9 cellular contexts compared by ENCODE assay signal in genomic region chr2:28809927-28810326, GRCh38. TPM values are rescaled to one million over a fixed set of nuclear protein-coding genes. Genes with fewer than 3 reads are reported as not detected.
DNase-seq lines count a peak whose midpoint lies in the region; ATAC-seq, FAIRE-seq and TF ChIP-seq lines count a peak whose summit lies in the region.
"Had no signal": no experiment of that assay in that cellular context is flagged by ENCODE, and none has a peak within 500 bp of the region (broad histone marks: within the 10 kb centered on the region; RNA-seq: fewer than 3 reads in every experiment).

No MANE protein-coding gene starts in this region.

- no peaks in the 10 kb centered on the region for H3F3A ChIP-seq in OCI-LY1 (ENCODE audit: insufficient read depth, low read length)

- WGBS in psoas muscle, 3 donors, result 69 to 76% (median 74%) methylated on average over 10 of the region's 10 CpGs

- no peaks in the 10 kb centered on the region for H3K9me2 ChIP-seq in OCI-LY1 (ENCODE audit: low read depth, low read length)

- CTCF ChIA-PET in Caco-2 (lab: Charles Lee), result interaction anchor here (1.2 kb wide), 1 partner anchor 216 kb away, joined by 3 read pairs; no protein-coding TSS in a partner anchor

- H3K79me2 ChIP-seq in OCI-LY1 (ENCODE audit: insufficient read depth, low read length), result no peaks in the 10 kb centered on the region

- no peaks in the 10 kb centered on the region for H3K9me3 ChIP-seq in Caco-2
- no peaks in the 10 kb centered on the region for H3K9me3 ChIP-seq in OCI-LY1 (ENCODE audit: low read length)
- no peaks in the 10 kb centered on the region for H3K9me3 ChIP-seq in psoas muscle

- intact Hi-C loops in Caco-2 (cut with micrococcal nuclease; ENCODE audit: unreplicated experiment), result no loop called here
- intact Hi-C loops in psoas muscle (cut with DNase I), result no loop called here

- H3K27ac Mint-ChIP-seq in Caco-2 (ENCODE audit: unreplicated experiment), result peak overlapping the region; percentile 5

- H4K20me1 ChIP-seq in OCI-LY1 (ENCODE audit: insufficient read depth, low read length), result no peaks in the 10 kb centered on the region

- H3K27me3 ChIP-seq in Caco-2 (replicated peaks; ENCODE audit: control insufficient read depth, insufficient read depth, low read length), result no peaks in the 10 kb centered on the region
- H3K27me3 ChIP-seq in OCI-LY1 (ENCODE audit: insufficient read depth, low read length), result no peaks in the 10 kb centered on the region
- H3K27me3 ChIP-seq in psoas muscle (ENCODE audit: insufficient read depth in 3 of 3, low read length in 2 of 3), result no peaks in the 10 kb centered on the region

- H3K4me2 ChIP-seq in OCI-LY1 (ENCODE audit: low read length), result peak overlapping the region; percentile 53; the same call in 1 of the 2 replicates

- TF ChIP-seq CTCF in Caco-2 (IDR thresholded peaks at IDR 0.05; ENCODE audit: insufficient read depth in 1 of 2, low read depth in 1 of 2, low read length in 1 of 2, severe bottlenecking in 1 of 2, unreplicated experiment in 1 of 2), result no peak
- no peak for TF ChIP-seq CTCF in OCI-LY1 (IDR thresholded peaks at IDR 0.05; ENCODE audit: low read length)
- TF ChIP-seq CTCF in psoas muscle (IDR thresholded peaks at IDR 0.05), result no peak

- H3K4me1 ChIP-seq in Caco-2, result no peaks in the 10 kb centered on the region
- H3K4me1 ChIP-seq in OCI-LY1 (ENCODE audit: insufficient read depth, low read length, severe bottlenecking), result peaks cover 8% of the 10 kb centered on the region
- peaks cover 7% of the 10 kb centered on the region for H3K4me1 ChIP-seq in psoas muscle

- H3K36me3 Mint-ChIP-seq in Caco-2 (ENCODE audit: insufficient read depth, unreplicated experiment), result peaks cover 32% of the 10 kb centered on the region

- POLR2A ChIA-PET in Caco-2 (lab: Charles Lee), result interaction anchor here (0.5 kb wide), 1 partner anchor 11 kb away, joined by 6 read pairs; no protein-coding TSS in a partner anchor

- no TSS peak for BruUV-seq in Caco-2 (replicated peaks; lab: Mats Ljungman, UMichigan)

- ATAC-seq in esophagus mucosa (peak; percentile 50), psoas muscle (peak in 3 of 4 donors; percentile 8 to 15 (median 11)), HG02642 (IDR thresholded peaks at IDR 0.05; ENCODE audit: poor library complexity, unreplicated experiment) (no peak)

- DNase-seq in Caco-2, result peak in 1 of 2 experiments; percentile 12
- no peak for DNase-seq in psoas muscle
- no peak for DNase-seq in NCI-H2029 treated with DMSO at 0.1 percent for 48 hours (lab: John Stamatoyannopoulos, UW)
- DNase-seq in GM19239 (ENCODE audit: insufficient read length, low spot score), result no peak
- no peak for DNase-seq in NCI-H774 (lab: John Stamatoyannopoulos, UW)
- DNase-seq: NCI-H187 treated with DMSO at 0.1 percent for 48 hours had no signal

- H3K27me3 Mint-ChIP-seq in Caco-2 (ENCODE audit: insufficient read depth, unreplicated experiment), result no peaks in the 10 kb centered on the region

- no peak overlapping the region for H3K9ac ChIP-seq in OCI-LY1 (ENCODE audit: low read length)

- FAIRE-seq in GM19239 (lab: Jason Lieb, UNC), result no peak

- no peaks in the 10 kb centered on the region for H3K4me1 Mint-ChIP-seq in Caco-2 (ENCODE audit: low read depth, unreplicated experiment)

- peak overlapping the region; percentile 69 for H3K4me3 Mint-ChIP-seq in Caco-2 (ENCODE audit: unreplicated experiment)

- no peaks in the 10 kb centered on the region for H3K36me3 ChIP-seq in Caco-2 (ENCODE audit: control insufficient read depth, insufficient read depth, low read length)
- H3K36me3 ChIP-seq in OCI-LY1 (ENCODE audit: insufficient read depth, low read length), result no peaks in the 10 kb centered on the region; the same call in 1 of the 2 replicates
- H3K36me3 ChIP-seq in psoas muscle (ENCODE audit: insufficient read depth in 1 of 2, low read depth in 1 of 2), result peaks cover 0 to 15% of the 10 kb centered on the region in 2 donors

- H3K9me3 Mint-ChIP-seq in Caco-2 (ENCODE audit: unreplicated experiment), result no peaks in the 10 kb centered on the region

- H3K4me3 ChIP-seq in Caco-2 (ENCODE audit: low read depth, low read length), result peak overlapping the region; percentile 56
- peak overlapping the region; percentile 47 for H3K4me3 ChIP-seq in OCI-LY1 (ENCODE audit: low read depth, low read length, poor library complexity, severe bottlenecking)
- H3K4me3 ChIP-seq in psoas muscle, result peak overlapping the region; percentile 72

- H2AFZ ChIP-seq in OCI-LY1 (ENCODE audit: low read length), result no peak overlapping the region

- H3K27ac ChIP-seq in OCI-LY1 (ENCODE audit: low read depth, low read length, poor library complexity, severe bottlenecking) (no peak overlapping the region), psoas muscle (no peak overlapping the region)

RNA-seq across cellular contexts. Expression of gene SPDYA, which starts 0.7 kb away (rescaled TPM):
- 1.5 and 2.0 TPM in 2 replicates for total RNA-seq in Caco-2 (2022)
- 0.92 TPM for total RNA-seq in esophagus mucosa
- under 1 TPM; 0.17 to 0.61 (median 0.31) TPM for total RNA-seq in psoas muscle
- polyA plus RNA-seq in psoas muscle, result under 1 TPM in 2 of 3 donors, not detected in 1; 0.07 to 0.31 TPM

RNA-seq across cellular contexts. Expression of gene PPP1CB, which starts 58.3 kb away (rescaled TPM):
- total RNA-seq in Caco-2 (2022) (185 and 190 TPM in 2 replicates), esophagus mucosa (327 TPM), psoas muscle (100 to 1,000 TPM; 448 to 628 (median 556) TPM)
- 100 to 1,000 TPM; 191 to 373 (median 226) TPM for polyA plus RNA-seq in psoas muscle
